In genomic region chr12:3815096-3815766, GRCh38 we compare ENCODE assay signal across 21 cellular contexts.
"Had no signal": no experiment of that assay in that cellular context is flagged by ENCODE, and none has a peak within 500 bp of the region (broad histone marks: within the 10 kb centered on the region; RNA-seq: fewer than 3 reads in every experiment).

No MANE protein-coding gene starts in this region.

- H3K9me3 ChIP-seq: SJSA1 had no signal

- H3K36me3 ChIP-seq: SJSA1 had no signal

- H3K4me3 ChIP-seq: SJSA1, SK-N-MC had no signal

- H3K27ac ChIP-seq: SJSA1, SK-N-MC had no signal

- H3K27me3 ChIP-seq: SJSA1 had no signal

- DNase-seq: KBM-7, MV-4-11, NCI-H1048, NCI-H1105, NCI-H1417, NCI-H1436 treated with DMSO at 0.1 percent for 48 hours, NCI-H1694, NCI-H187 treated with DMSO at 0.1 percent for 48 hours, NCI-H2029 treated with DMSO at 0.1 percent for 48 hours, NCI-H2171 treated with DMSO at 0.1 percent for 48 hours, NCI-H2227 treated with DMSO at 0.1 percent for 48 hours, NCI-H446, NCI-H510A, NCI-H524 treated with DMSO at 0.1 percent for 48 hours, NCI-H69, NCI-H774, Right ventricle myocardium superior, RPMI8226, SIG-M5 had no signal
